Comparison of ENCODE assay signal across 16 cellular contexts in genomic region chr14:74686324-74686723, GRCh38. TPM values are rescaled to one million over a fixed set of nuclear protein-coding genes. Genes with fewer than 3 reads are reported as not detected.
DNase-seq lines count a peak whose midpoint lies in the region; ATAC-seq, FAIRE-seq and TF ChIP-seq lines count a peak whose summit lies in the region.
"Had no signal": no experiment of that assay in that cellular context is flagged by ENCODE, and none has a peak within 500 bp of the region (broad histone marks: within the 10 kb centered on the region; RNA-seq: fewer than 3 reads in every experiment).

No MANE protein-coding gene starts in this region.

- FAIRE-seq in colon (lab: Jason Lieb, UNC) (peak; percentile 45), small intestine (lab: Jason Lieb, UNC) (no peak)

- H3K36me3 ChIP-seq in HUES48 (ENCODE audit: control insufficient read depth, insufficient read depth, low read length), result peaks cover 52% of the 10 kb centered on the region
- peaks cover 4 to 10% of the 10 kb centered on the region in 2 donors for H3K36me3 ChIP-seq in small intestine (ENCODE audit: control insufficient read depth in 2 of 2, insufficient read depth in 2 of 2, low read length in 2 of 2)
- peaks cover 0 to 94% of the 10 kb centered on the region in 2 donors for H3K36me3 ChIP-seq in gastroesophageal sphincter

- peaks cover 45 to 71% of the 10 kb centered on the region in 2 donors for H3K36me3 Mint-ChIP-seq in stimulated activated naive B cell treated with anti-CD40 and anti-IgM and Interleukin-4, amounts not matched to agents 10 μg/mL and 1 μg/mL and 100 μg/mL, for 72 hours

- no peaks in the 10 kb centered on the region for H3K9me3 Mint-ChIP-seq in stimulated activated naive B cell treated with anti-CD40 and anti-IgM and Interleukin-4, amounts not matched to agents 10 μg/mL and 1 μg/mL and 100 μg/mL, for 72 hours
- H3K9me3 Mint-ChIP-seq: CD8-positive, alpha-beta memory T cell had no signal

- TF ChIP-seq CTCF in gastroesophageal sphincter (IDR thresholded peaks at IDR 0.05), result no peak

- H3K4me3 Mint-ChIP-seq in stimulated activated naive B cell treated with anti-CD40 and anti-IgM and Interleukin-4, amounts not matched to agents 10 μg/mL and 1 μg/mL and 100 μg/mL, for 72 hours, result no peak overlapping the region
- H3K4me3 Mint-ChIP-seq: CD8-positive, alpha-beta memory T cell had no signal

- H3K4me1 ChIP-seq in HUES48 (ENCODE audit: control insufficient read depth, insufficient read depth, low read length) (0 out of 2 replicates have a peak, but pooled peaks cover 7% of the 10 kb centered on the region), small intestine (ENCODE audit: control insufficient read depth in 2 of 2, insufficient read depth in 1 of 2, low read depth in 1 of 2, low read length in 1 of 2) (peaks cover 3% of the 10 kb centered on the region in 2 donors), gastroesophageal sphincter (peaks cover 0 to 11% (median 0%) of the 10 kb centered on the region in 3 donors)
- H3K4me1 ChIP-seq: BE2C had no signal

- WGBS in small intestine, 3 donors, result 16 to 65% (median 33%) methylated on average over 3 of the region's 3 CpGs
- WGBS in gastroesophageal sphincter (ENCODE audit: low coverage in 1 of 2), 2 donors, result 82 to 92% methylated on average over 3 of the region's 3 CpGs

- peaks cover 29 to 31% of the 10 kb centered on the region in 2 donors for H3K4me1 Mint-ChIP-seq in stimulated activated naive B cell treated with anti-CD40 and anti-IgM and Interleukin-4, amounts not matched to agents 10 μg/mL and 1 μg/mL and 100 μg/mL, for 72 hours

- no peaks in the 10 kb centered on the region for H3K27me3 ChIP-seq in HUES48 (ENCODE audit: control insufficient read depth, insufficient read depth, low read length)
- H3K27me3 ChIP-seq in small intestine (ENCODE audit: control insufficient read depth in 2 of 2, insufficient read depth in 2 of 2, low read length in 2 of 2), result no peaks in the 10 kb centered on the region
- H3K27me3 ChIP-seq in gastroesophageal sphincter, result no peaks in the 10 kb centered on the region
- H3K27me3 ChIP-seq: BE2C had no signal

- H3K27me3 Mint-ChIP-seq in stimulated activated naive B cell treated with anti-CD40 and anti-IgM and Interleukin-4, amounts not matched to agents 10 μg/mL and 1 μg/mL and 100 μg/mL, for 72 hours, result no peaks in the 10 kb centered on the region
- H3K27me3 Mint-ChIP-seq: CD8-positive, alpha-beta memory T cell had no signal

- TF ChIP-seq POLR2A in gastroesophageal sphincter (IDR thresholded peaks at IDR 0.05), result no peak

- DNase-seq in SK-MEL-5 (ENCODE audit: low read depth, low spot score) (peak; percentile 12), small intestine (peak; percentile 93)
- no peak for DNase-seq in stimulated activated naive B cell treated with anti-CD40 and anti-IgM and Interleukin-4, amounts not matched to agents 10 μg/mL and 1 μg/mL and 100 μg/mL, for 72 hours
- no peak for DNase-seq in activated T-cell treated with anti-CD3 and anti-CD28 coated beads, Interleukin-2, amount 50 U/mL, for 48 hours
- DNase-seq: BE2C; CD8-positive, alpha-beta memory T cell; H7; KBM-7; NCI-H1048; NCI-H146; NCI-H345; SHP77 had no signal

- H3K27ac Mint-ChIP-seq in stimulated activated naive B cell treated with anti-CD40 and anti-IgM and Interleukin-4, amounts not matched to agents 10 μg/mL and 1 μg/mL and 100 μg/mL, for 72 hours, result no peak overlapping the region

- no peak overlapping the region for H3K9ac ChIP-seq in HUES48 (ENCODE audit: low read depth, low read length)

- H3K4me3 ChIP-seq in HUES48 (ENCODE audit: low read depth, low read length) (no peak overlapping the region), small intestine (ENCODE audit: low read depth in 1 of 2, low read length in 2 of 2) (no peak overlapping the region), gastroesophageal sphincter (no peak overlapping the region)

- H3K27ac ChIP-seq in HUES48 (ENCODE audit: low read depth, low read length) (peak overlapping the region; percentile 52), small intestine (ENCODE audit: low read depth in 1 of 2, low read length in 1 of 2) (no peak overlapping the region), gastroesophageal sphincter (no peak overlapping the region)

- H3K9me3 ChIP-seq in HUES48 (ENCODE audit: control insufficient read depth, insufficient read depth, low read length), result no peaks in the 10 kb centered on the region
- H3K9me3 ChIP-seq in small intestine (ENCODE audit: control insufficient read depth, low read depth), result no peaks in the 10 kb centered on the region
- H3K9me3 ChIP-seq in gastroesophageal sphincter, result no peaks in the 10 kb centered on the region
- H3K9me3 ChIP-seq: BE2C had no signal

- no peak for ATAC-seq in stimulated activated naive B cell treated with anti-CD40 and anti-IgM and Interleukin-4, amounts not matched to agents 10 μg/mL and 1 μg/mL and 100 μg/mL, for 72 hours (replicated peaks)
- no peak for ATAC-seq in gastroesophageal sphincter
- ATAC-seq: Panc1 had no signal

- in situ Hi-C loops in SK-MEL-5 (cut with HindIII; ENCODE audit: low pct_unique_long_range_greater_than_20kb, low sequenced_read_pairs), result no loop called here

- TF ChIP-seq EP300 in gastroesophageal sphincter (IDR thresholded peaks at IDR 0.05), result no peak

RNA-seq across cellular contexts. Expression of gene AREL1, which starts 26.6 kb away (rescaled TPM):
- total RNA-seq in SK-MEL-5 (2014; rRNA removed; shearing (Covaris generic)), result 30.5 and 33.8 TPM in 2 replicates
- 34.1 and 39.8 TPM in 2 replicates for polyA plus RNA-seq in SK-MEL-5 (2015; cell fraction: cytosol; rRNA removed)
- 48.0 and 54.2 TPM in 2 replicates for polyA plus RNA-seq in SK-MEL-5 (2015; cell fraction: nucleus; rRNA removed)
- polyA plus RNA-seq in small intestine, result 10 to 100 TPM in 2 of 3 donors, 1 to 10 TPM in 1; 8.4 to 16.7 (median 16.1) TPM
- 10 to 100 TPM; 14.3 to 39.9 (median 19.9) TPM for total RNA-seq in gastroesophageal sphincter

RNA-seq across cellular contexts. Expression of gene FCF1, which starts 26.6 kb away (rescaled TPM):
- 27.8 and 29.2 TPM in 2 replicates for total RNA-seq in SK-MEL-5 (2014; rRNA removed; shearing (Covaris generic))
- polyA plus RNA-seq in SK-MEL-5 (2015; cell fraction: cytosol; rRNA removed), result 41.5 and 49.1 TPM in 2 replicates
- polyA plus RNA-seq in SK-MEL-5 (2015; cell fraction: nucleus; rRNA removed), result 10.1 and 29.6 TPM in 2 replicates
- polyA plus RNA-seq in small intestine, result 10 to 100 TPM; 11.9 to 34.9 (median 12.7) TPM
- 10 to 100 TPM; 26.1 to 42.3 (median 31.6) TPM for total RNA-seq in gastroesophageal sphincter

Comparison
In these comparisons a context has a peak if more than half of its experiments do, and no peak if none do; other contexts are left out.
1. DNase-seq: peak in SK-MEL-5 (single experiment) and small intestine (single experiment); none in stimulated activated naive B cell treated with anti-CD40 and anti-IgM and Interleukin-4, amounts not matched to agents 10 μg/mL and 1 μg/mL and 100 μg/mL, for 72 hours (single experiment) and activated T-cell treated with anti-CD3 and anti-CD28 coated beads, Interleukin-2, amount 50 U/mL, for 48 hours (0 of 2).